Comparison of ENCODE assay signal across 14 cellular contexts in genomic region chr1:166944186-166944967, GRCh38. TPM values are rescaled to one million over a fixed set of nuclear protein-coding genes. Genes with fewer than 3 reads are reported as not detected.
DNase-seq lines count a peak whose midpoint lies in the region; ATAC-seq and TF ChIP-seq lines count a peak whose summit lies in the region.
"Had no signal": no experiment of that assay in that cellular context is flagged by ENCODE, and none has a peak within 500 bp of the region (broad histone marks: within the 10 kb centered on the region; RNA-seq: fewer than 3 reads in every experiment).

No MANE protein-coding gene starts in this region.

- no peak overlapping the region for H3K27ac Mint-ChIP-seq in activated naive CD4-positive, alpha-beta T cell treated with anti-CD3 and anti-CD28 coated beads, Interleukin-2, amount 50 U/mL, for 72 hours
- H3K27ac Mint-ChIP-seq in stimulated activated naive CD8-positive, alpha-beta T cell treated with anti-CD3 and anti-CD28 coated beads, Interleukin-15, amount 100 ng/mL, for 72 hours: no peak overlapping the region
- H3K27ac Mint-ChIP-seq: B cell; naive B cell; T-helper 1 cell treated with Interleukin-12 subunit alpha and Interleukin-12 subunit beta and Interleukin-4 antibody, amounts not matched to agents 30 μg/mL and 1 μg/mL, for 36 hours had no signal

- H3K4me1 Mint-ChIP-seq in stimulated activated naive CD8-positive, alpha-beta T cell treated with anti-CD3 and anti-CD28 coated beads, Interleukin-15, amount 100 ng/mL, for 72 hours: peaks cover 53% of the 10 kb centered on the region

- H3K4me3 ChIP-seq in choroid plexus epithelial cell (ENCODE audit: low read depth, low read length): no peak overlapping the region

- no peaks in the 10 kb centered on the region for H3K36me3 Mint-ChIP-seq in activated naive CD4-positive, alpha-beta T cell treated with anti-CD3 and anti-CD28 coated beads, Interleukin-2, amount 50 U/mL, for 72 hours
- H3K36me3 Mint-ChIP-seq: naive B cell had no signal

- no peaks in the 10 kb centered on the region for H3K9me3 Mint-ChIP-seq in activated naive CD4-positive, alpha-beta T cell treated with anti-CD3 and anti-CD28 coated beads, Interleukin-2, amount 50 U/mL, for 72 hours
- no peaks in the 10 kb centered on the region for H3K9me3 Mint-ChIP-seq in stimulated activated naive CD8-positive, alpha-beta T cell treated with anti-CD3 and anti-CD28 coated beads, Interleukin-15, amount 100 ng/mL, for 72 hours
- H3K9me3 Mint-ChIP-seq: naive B cell; T-helper 1 cell treated with Interleukin-12 subunit alpha and Interleukin-12 subunit beta and Interleukin-4 antibody, amounts not matched to agents 30 μg/mL and 1 μg/mL, for 36 hours had no signal

- no peak for DNase-seq in activated naive CD4-positive, alpha-beta T cell treated with anti-CD3 and anti-CD28 coated beads, Interleukin-2, amount 50 U/mL, for 72 hours (ENCODE audit: low spot score in 2 of 2)
- DNase-seq in activated naive CD4-positive, alpha-beta T cell (lab: John Stamatoyannopoulos, UW): no peak
- DNase-seq in M059J (ENCODE audit: low read depth): peak; percentile 90
- DNase-seq in choroid plexus epithelial cell (ENCODE audit: low read depth): peak; percentile 85
- DNase-seq in stimulated activated naive CD8-positive, alpha-beta T cell treated with anti-CD3 and anti-CD28 coated beads, Interleukin-15, amount 100 ng/mL, for 72 hours: no peak
- no peak for DNase-seq in NCI-H526 (lab: John Stamatoyannopoulos, UW)
- no peak for DNase-seq in NCI-H2081 treated with DMSO at 0.1 percent for 48 hours (lab: John Stamatoyannopoulos, UW)
- no peak for DNase-seq in DMS 273 treated with DMSO at 0.1 percent for 48 hours (lab: John Stamatoyannopoulos, UW)
- DNase-seq: dermis blood vessel endothelial cell, hypothalamus, naive B cell, NCI-H69 had no signal

- TF ChIP-seq CTCF in choroid plexus epithelial cell (conservative IDR thresholded peaks at IDR 0.05; ENCODE audit: low read depth, low read length): no peak

- H3K27me3 Mint-ChIP-seq in stimulated activated naive CD8-positive, alpha-beta T cell treated with anti-CD3 and anti-CD28 coated beads, Interleukin-15, amount 100 ng/mL, for 72 hours: peaks cover 42% of the 10 kb centered on the region

- ATAC-seq in activated naive CD4-positive, alpha-beta T cell treated with anti-CD3 and anti-CD28 coated beads, Interleukin-2, amount 50 U/mL, for 72 hours: peak; percentile 45 to 67
- ATAC-seq in stimulated activated naive CD8-positive, alpha-beta T cell treated with anti-CD3 and anti-CD28 coated beads, Interleukin-15, amount 100 ng/mL, for 72 hours: peak; percentile 91

- H3K4me3 Mint-ChIP-seq in stimulated activated naive CD8-positive, alpha-beta T cell treated with anti-CD3 and anti-CD28 coated beads, Interleukin-15, amount 100 ng/mL, for 72 hours: no peak overlapping the region
- H3K4me3 Mint-ChIP-seq: B cell; naive B cell; T-helper 1 cell treated with Interleukin-12 subunit alpha and Interleukin-12 subunit beta and Interleukin-4 antibody, amounts not matched to agents 30 μg/mL and 1 μg/mL, for 36 hours had no signal

RNA-seq across cellular contexts. Expression of gene ILDR2, which starts 31.0 kb away (rescaled TPM):
- 10 to 100 TPM; 10.2 to 14.6 TPM for total RNA-seq in activated naive CD4-positive, alpha-beta T cell treated with anti-CD3 and anti-CD28 coated beads, Interleukin-2, amount 50 U/mL, for 72 hours
- total RNA-seq in M059J (2014; rRNA removed; shearing (Covaris generic)): 6.9 and 21.5 TPM in 2 replicates
- total RNA-seq: B cell had no signal

RNA-seq across cellular contexts. Expression of gene MAEL, which starts 44.7 kb away (rescaled TPM):
- total RNA-seq in activated naive CD4-positive, alpha-beta T cell treated with anti-CD3 and anti-CD28 coated beads, Interleukin-2, amount 50 U/mL, for 72 hours: not detected
- total RNA-seq in M059J (2014; rRNA removed; shearing (Covaris generic)): 0.20 and 0.52 TPM in 2 replicates
- total RNA-seq: B cell, dermis blood vessel endothelial cell had no signal

Comparison
In these comparisons a context has a peak if more than half of its experiments do, and no peak if none do; other contexts are left out.
1. DNase-seq: peak in M059J (single experiment) and choroid plexus epithelial cell (single experiment); none in activated naive CD4-positive, alpha-beta T cell treated with anti-CD3 and anti-CD28 coated beads, Interleukin-2, amount 50 U/mL, for 72 hours (0 of 2), activated naive CD4-positive, alpha-beta T cell (0 of 4), stimulated activated naive CD8-positive, alpha-beta T cell treated with anti-CD3 and anti-CD28 coated beads, Interleukin-15, amount 100 ng/mL, for 72 hours (0 of 2), NCI-H526 (0 of 2), NCI-H2081 treated with DMSO at 0.1 percent for 48 hours (single experiment) and DMS 273 treated with DMSO at 0.1 percent for 48 hours (single experiment).